In genomic region chrX:57910287-57910912, GRCh38 we compare ENCODE assay signal across 8 cellular contexts. TPM values are rescaled to one million over a fixed set of nuclear protein-coding genes. Genes with fewer than 3 reads are reported as not detected.
DNase-seq lines count a peak whose midpoint lies in the region; ATAC-seq and TF ChIP-seq lines count a peak whose summit lies in the region.
"Not testable (repeated sequence)": the region's sequence is repeated elsewhere in the genome, so short reads cannot be mapped to it uniquely, and the experiment has no call there.

Gene ZXDA (minus strand): TSS chrX:57910458. CDS start chrX:57910420, 38 bp downstream.

- DNase-seq in DND-41; esophagus muscularis mucosa (ENCODE audit: extremely low spot score); memory B cell (ENCODE audit: low spot score in 2 of 2); stomach: not testable (repeated sequence)
- DNase-seq in NCI-H748 (lab: John Stamatoyannopoulos, UW; ENCODE audit: unreplicated experiment), result peak; percentile 19
- DNase-seq in activated naive CD4-positive, alpha-beta T cell treated with anti-CD3 and anti-CD28 coated beads, Interleukin-2, amount 50 U/mL, for 16 hours, result peak; percentile 11

- peak within 1 kb of the TSS; percentile 93 for H3K27ac Mint-ChIP-seq in memory B cell

- H3K4me3 Mint-ChIP-seq in memory B cell, result peak within 1 kb of the TSS; percentile 81

- H3K4me2 ChIP-seq in DND-41 (ENCODE audit: insufficient read depth, low read length), result peak within 1 kb of the TSS; percentile 69

- H3K27me3 ChIP-seq in DND-41 (ENCODE audit: insufficient read depth, low read length, poor library complexity); esophagus muscularis mucosa; stomach: not testable (repeated sequence)

- peak within 1 kb of the TSS; percentile 54 for H3K9ac ChIP-seq in DND-41 (ENCODE audit: low read depth, low read length)

- WGBS in esophagus muscularis mucosa, result 26% methylated on average over 6 of the region's 35 CpGs
- 0 to 24% (median 7%) methylated on average over 4 to 9 of the region's 35 CpGs for WGBS in stomach, 5 donors

- H3K27me3 Mint-ChIP-seq in memory B cell, result not testable (repeated sequence)

- intact Hi-C loops in esophagus muscularis mucosa (cut with DNase I), result loop anchor here (10.0 kb wide), 1 partner anchor 316 kb away; the partner anchor contains the start of gene ZXDB
- intact Hi-C loops in stomach (cut with DNase I; ENCODE audit: low total_unique reads), result not testable (repeated sequence)

- not testable (repeated sequence) for TF ChIP-seq CTCF in DND-41 (IDR thresholded peaks at IDR 0.05; ENCODE audit: borderline replicate concordance, extremely low read depth, low read length, poor library complexity, severe bottlenecking); esophagus muscularis mucosa (IDR thresholded peaks at IDR 0.05); stomach (IDR thresholded peaks at IDR 0.05)

- H3K9me3 Mint-ChIP-seq in memory B cell, result not testable (repeated sequence)

- peak within 1 kb of the TSS; percentile 87 for H2AFZ ChIP-seq in DND-41 (ENCODE audit: low read depth, low read length)

- H3K79me2 ChIP-seq in DND-41 (ENCODE audit: insufficient read depth, low read length), result peaks cover 18% of the 10 kb centered on the region; the same call in 1 of the 2 replicates

- not testable (repeated sequence) for H3K9me3 ChIP-seq in DND-41 (ENCODE audit: insufficient read depth, low read length, severe bottlenecking); esophagus muscularis mucosa; stomach

- TF ChIP-seq POLR2A in esophagus muscularis mucosa (IDR thresholded peaks at IDR 0.05; ENCODE audit: low read depth); stomach (IDR thresholded peaks at IDR 0.05): not testable (repeated sequence)

- H3K36me3 Mint-ChIP-seq in memory B cell, result not testable (repeated sequence)

- ATAC-seq in DND-41 (ENCODE audit: insufficient read depth, low read depth), result peak; percentile 73
- ATAC-seq in GM21390 (IDR thresholded peaks at IDR 0.05; ENCODE audit: unreplicated experiment), result peak; percentile 59
- ATAC-seq in HG03108 (IDR thresholded peaks at IDR 0.05; ENCODE audit: unreplicated experiment), result peak; percentile 49
- ATAC-seq in memory B cell (ENCODE audit: low read depth), result peak; percentile 71

- peaks cover 11% of the 10 kb centered on the region for H3K4me1 Mint-ChIP-seq in memory B cell

- H3K27ac ChIP-seq in DND-41 (ENCODE audit: low read length) (peak within 1 kb of the TSS; percentile 66), esophagus muscularis mucosa (replicated peaks in 1 of 4) (peak within 1 kb of the TSS; percentile 87 to 90 (median 89)), stomach (peak within 1 kb of the TSS; percentile 87 to 93 (median 88))

- H3K4me3 ChIP-seq in DND-41 (ENCODE audit: low read depth in 1 of 2, low read length in 2 of 2) (peak within 1 kb of the TSS; percentile 10 to 58; a peak in 3 of 4 replicates), esophagus muscularis mucosa (peak within 1 kb of the TSS; percentile 55 to 67 (median 58)), stomach (peak within 1 kb of the TSS; percentile 46 to 55 (median 51))

- TF ChIP-seq EP300 in esophagus muscularis mucosa (IDR thresholded peaks at IDR 0.05); stomach (IDR thresholded peaks at IDR 0.05): not testable (repeated sequence)

- peaks cover 12% of the 10 kb centered on the region; the same call in 1 of the 2 replicates for H3K36me3 ChIP-seq in DND-41 (ENCODE audit: insufficient read depth, low read length)
- H3K36me3 ChIP-seq in esophagus muscularis mucosa, stomach: not testable (repeated sequence)

- peaks cover 40% of the 10 kb centered on the region for H3K4me1 ChIP-seq in DND-41 (ENCODE audit: insufficient read depth, low read length)
- H3K4me1 ChIP-seq in esophagus muscularis mucosa, result peaks cover 19 to 41% (median 28%) of the 10 kb centered on the region in 4 donors
- H3K4me1 ChIP-seq in stomach, result peaks cover 7 to 39% (median 14%) of the 10 kb centered on the region in 4 donors

- H4K20me1 ChIP-seq in DND-41 (ENCODE audit: insufficient read depth, low read length), result not testable (repeated sequence)

RNA-seq across cellular contexts. Expression of gene ZXDA, which starts in this region (rescaled TPM):
- 1 to 10 TPM; 8.1 to 9.1 (median 8.9) TPM for total RNA-seq in esophagus muscularis mucosa
- 1 to 10 TPM in 4 of 5 donors, under 1 TPM in 1; 0.58 to 10.0 (median 7.6) TPM for total RNA-seq in stomach
- polyA plus RNA-seq in stomach, result 1 to 10 TPM in 1 of 3 donors, under 1 TPM in 2; 0.55 to 1.8 (median 0.56) TPM
